Comparison of ENCODE assay signal across 9 cellular contexts in genomic region chr1:153984125-153984899, GRCh38. TPM values are rescaled to one million over a fixed set of nuclear protein-coding genes. Genes with fewer than 3 reads are reported as not detected.
DNase-seq lines count a peak whose midpoint lies in the region; ATAC-seq and TF ChIP-seq lines count a peak whose summit lies in the region.
"Had no signal": no experiment of that assay in that cellular context is flagged by ENCODE, and none has a peak within 500 bp of the region (broad histone marks: within the 10 kb centered on the region; RNA-seq: fewer than 3 reads in every experiment).

No MANE protein-coding gene starts in this region.

- H3K4me3 Mint-ChIP-seq in naive thymus-derived CD8-positive, alpha-beta T cell, result peak overlapping the region in 3 of 10 donors; percentile 22 to 42 (median 24)

- H3K4me3 ChIP-seq in A673 (ENCODE audit: low read depth, low read length, poor library complexity, severe bottlenecking) (peak overlapping the region; percentile 83), HUES6 (ENCODE audit: low read depth, low read length) (peak overlapping the region; percentile 87), choroid plexus epithelial cell (ENCODE audit: low read depth, low read length) (peak overlapping the region; percentile 83)

- no peaks in the 10 kb centered on the region for H3K36me3 Mint-ChIP-seq in naive thymus-derived CD8-positive, alpha-beta T cell

- peaks cover 19 to 31% (median 24%) of the 10 kb centered on the region in 4 donors for H3K4me1 Mint-ChIP-seq in naive thymus-derived CD8-positive, alpha-beta T cell

- POLR2A ChIA-PET in A673 (lab: Charles Lee; ENCODE audit: low non-redundant PET), result interaction anchor here (0.5 to 0.6 kb wide), 2 partner anchors 8 to 17 kb away, joined by 3 to 4 read pairs; partner anchors contain the start of gene CREB3L4
- POLR2A ChIA-PET in naive thymus-derived CD8-positive, alpha-beta T cell (lab: Charles Lee), result interaction anchor here (0.7 to 6.1 kb wide), 4 partner anchors 9 to 229 kb away, joined by 3 to 40 read pairs (median 10); partner anchors contain the start of gene DENND4B

- DNase-seq in A673 (ENCODE audit: low spot score) (no peak), choroid plexus epithelial cell (ENCODE audit: low read depth) (no peak), NCI-H1930 (lab: John Stamatoyannopoulos, UW) (no peak), NCI-H526 (lab: John Stamatoyannopoulos, UW) (no peak)
- DNase-seq in naive thymus-derived CD8-positive, alpha-beta T cell, result no peak
- DNase-seq in activated CD8-positive, alpha-beta memory T cell treated with anti-CD3 and anti-CD28 coated beads, Interleukin-2, amount 50 U/mL, for 48 hours, result no peak
- DNase-seq: dorsolateral prefrontal cortex had no signal

- peak overlapping the region in 6 of 10 donors; percentile 9 to 60 (median 32) for H3K27ac Mint-ChIP-seq in naive thymus-derived CD8-positive, alpha-beta T cell

- H3K27me3 ChIP-seq in A673 (replicated peaks; ENCODE audit: insufficient read depth, low read depth, low read length, poor library complexity) (no peaks in the 10 kb centered on the region), HUES6 (ENCODE audit: control insufficient read depth, insufficient read depth, low read length) (no peaks in the 10 kb centered on the region)
- H3K27me3 ChIP-seq: dorsolateral prefrontal cortex had no signal

- no peak for ATAC-seq in naive thymus-derived CD8-positive, alpha-beta T cell
- ATAC-seq in HG02623 (IDR thresholded peaks at IDR 0.05; ENCODE audit: unreplicated experiment), result no peak

- no TSS peak for BruUV-seq in A673 (replicated peaks; lab: Mats Ljungman, UMichigan)

- TF ChIP-seq CTCF in A673 (conservative IDR thresholded peaks at IDR 0.05; ENCODE audit: low read depth, low read length), result no peak
- TF ChIP-seq CTCF in choroid plexus epithelial cell (conservative IDR thresholded peaks at IDR 0.05; ENCODE audit: low read depth, low read length), result no peak

- H3K27ac ChIP-seq in A673 (ENCODE audit: low read depth, low read length, poor library complexity, severe bottlenecking), result peak overlapping the region; percentile 80
- H3K27ac ChIP-seq in HUES6 (ENCODE audit: low read depth, low read length), result no peak overlapping the region

- no peak overlapping the region for H3K9ac ChIP-seq in HUES6 (ENCODE audit: low read length)

- H3K27me3 Mint-ChIP-seq in naive thymus-derived CD8-positive, alpha-beta T cell, result peaks cover 0 to 1% (median 0%) of the 10 kb centered on the region in 5 donors

- intact Hi-C loops in A673 (cut with micrococcal nuclease; ENCODE audit: unreplicated experiment), result loop anchor here (10.0 kb wide), 1 partner anchor 470 kb away; no protein-coding TSS in a partner anchor

- peaks cover 14% of the 10 kb centered on the region for H3K4me1 ChIP-seq in A673 (ENCODE audit: insufficient read depth, low read length, poor library complexity, severe bottlenecking)
- peaks cover 14% of the 10 kb centered on the region for H3K4me1 ChIP-seq in HUES6 (ENCODE audit: control insufficient read depth, insufficient read depth, low read length)

- CTCF ChIA-PET in A673 (lab: Charles Lee), result interaction anchor here (0.7 kb wide), 1 partner anchor 465 kb away, joined by 6 read pairs; no protein-coding TSS in a partner anchor

- no peaks in the 10 kb centered on the region for H3K9me3 Mint-ChIP-seq in naive thymus-derived CD8-positive, alpha-beta T cell

- H3K36me3 ChIP-seq in A673 (ENCODE audit: insufficient read depth, low read length, poor library complexity, severe bottlenecking) (peaks cover 26% of the 10 kb centered on the region), HUES6 (ENCODE audit: control insufficient read depth, insufficient read depth, low read length) (peaks cover 26% of the 10 kb centered on the region)

- H3K9me3 ChIP-seq in A673 (ENCODE audit: low read depth, low read length, poor library complexity, severe bottlenecking) (no peaks in the 10 kb centered on the region), HUES6 (ENCODE audit: control insufficient read depth, insufficient read depth, low read depth, low read length) (no peaks in the 10 kb centered on the region)

RNA-seq across cellular contexts. Expression of gene RAB13, which starts 1.8 kb away (rescaled TPM):
- total RNA-seq in A673 (2021), result 169 and 206 TPM in 2 replicates
- total RNA-seq in naive thymus-derived CD8-positive, alpha-beta T cell, result 1 to 10 TPM; 2.8 to 3.1 TPM
- 1 to 10 TPM in 1 of 3 donors, under 1 TPM in 2; 0.53 to 1.0 (median 0.66) TPM for polyA plus RNA-seq in naive thymus-derived CD8-positive, alpha-beta T cell

RNA-seq across cellular contexts. Expression of gene RPS27, which starts 6.2 kb away (rescaled TPM):
- total RNA-seq in A673 (2021), result 1,464 and 1,548 TPM in 2 replicates
- total RNA-seq in naive thymus-derived CD8-positive, alpha-beta T cell, result 1,000 to 10,000 TPM; 5,101 to 5,184 TPM
- over 10,000 TPM; 23,491 to 26,660 (median 26,449) TPM for polyA plus RNA-seq in naive thymus-derived CD8-positive, alpha-beta T cell

RNA-seq across cellular contexts. Expression of gene JTB, which starts 6.8 kb away (rescaled TPM):
- total RNA-seq in A673 (2021), result 126 and 142 TPM in 2 replicates
- total RNA-seq in naive thymus-derived CD8-positive, alpha-beta T cell, result 100 to 1,000 TPM; 120 to 121 TPM
- polyA plus RNA-seq in naive thymus-derived CD8-positive, alpha-beta T cell, result 100 to 1,000 TPM; 302 to 384 (median 322) TPM

RNA-seq across cellular contexts. Expression of gene CREB3L4, which starts 16.6 kb away (rescaled TPM):
- 8.7 and 14.4 TPM in 2 replicates for total RNA-seq in A673 (2021)
- 10 to 100 TPM; 11.1 to 13.2 TPM for total RNA-seq in naive thymus-derived CD8-positive, alpha-beta T cell
- polyA plus RNA-seq in naive thymus-derived CD8-positive, alpha-beta T cell, result 1 to 10 TPM; 4.3 to 6.0 (median 4.4) TPM

RNA-seq across cellular contexts. Expression of gene SLC39A1, which starts 21.0 kb away (rescaled TPM):
- 90.7 and 97.3 TPM in 2 replicates for total RNA-seq in A673 (2021)
- total RNA-seq in naive thymus-derived CD8-positive, alpha-beta T cell, result 10 to 100 TPM; 14.7 to 14.9 TPM
- polyA plus RNA-seq in naive thymus-derived CD8-positive, alpha-beta T cell, result 10 to 100 TPM; 29.5 to 35.2 (median 32.6) TPM

Comparison
In these comparisons a context has a peak if more than half of its experiments do, and no peak if none do; other contexts are left out.
1. RNA of gene RAB13, which starts 1.8 kb away (total RNA-seq): 169 to 206 TPM in A673; 2.8 to 3.1 TPM in naive thymus-derived CD8-positive, alpha-beta T cell; every median in the first group is over 10 times any median in the second.
2. Peak in every context shown above with its lines, with median percentiles within 50 percentile points of each other: H3K4me3 ChIP-seq.